ENCODE assay signal across 2 cellular contexts in genomic region chr6:142167071-142167470, GRCh38.
TF ChIP-seq lines count a peak whose summit lies in the region.

No MANE protein-coding gene starts in this region.

TF ChIP-seq in liver, 16 proteins besides CTCF, POLR2A, EP300 and RAD21:
- no peak for TF ChIP-seq JUND (IDR thresholded peaks at IDR 0.05)
- peak; percentile 34 to 41 for TF ChIP-seq HNF4A (conservative IDR thresholded peaks at IDR 0.05)

TF ChIP-seq in HepG2, 621 proteins besides CTCF, POLR2A, EP300 and RAD21:
- TF ChIP-seq NONO (IDR thresholded peaks at IDR 0.05) (no peak), NONO (CRISPR knock-in tag; conservative IDR thresholded peaks at IDR 0.05) (no peak), TCF7L2 (IDR thresholded peaks at IDR 0.05; ENCODE audit: low read depth, low read length) (no peak), NFE2L1 (CRISPR knock-in tag; IDR thresholded peaks at IDR 0.05; ENCODE audit: borderline replicate concordance) (no peak), MTF2 (CRISPR knock-in tag; IDR thresholded peaks at IDR 0.05; ENCODE audit: borderline replicate concordance) (no peak), JUNB (CRISPR knock-in tag; IDR thresholded peaks at IDR 0.05; ENCODE audit: borderline replicate concordance) (no peak), ZSCAN30 (CRISPR knock-in tag; IDR thresholded peaks at IDR 0.05) (no peak), ZNF350 (CRISPR knock-in tag; IDR thresholded peaks at IDR 0.05; ENCODE audit: borderline replicate concordance, low read depth) (no peak), RFXANK (CRISPR knock-in tag; IDR thresholded peaks at IDR 0.05) (no peak), ZBTB21 (CRISPR knock-in tag; IDR thresholded peaks at IDR 0.05) (no peak), ZGPAT (CRISPR knock-in tag; IDR thresholded peaks at IDR 0.05) (no peak), ARID5B (CRISPR knock-in tag; IDR thresholded peaks at IDR 0.05) (no peak), SSRP1 (CRISPR knock-in tag; IDR thresholded peaks at IDR 0.05) (no peak), ATF6 (CRISPR knock-in tag; conservative IDR thresholded peaks at IDR 0.05) (no peak)
- TF ChIP-seq, protein P1, sequence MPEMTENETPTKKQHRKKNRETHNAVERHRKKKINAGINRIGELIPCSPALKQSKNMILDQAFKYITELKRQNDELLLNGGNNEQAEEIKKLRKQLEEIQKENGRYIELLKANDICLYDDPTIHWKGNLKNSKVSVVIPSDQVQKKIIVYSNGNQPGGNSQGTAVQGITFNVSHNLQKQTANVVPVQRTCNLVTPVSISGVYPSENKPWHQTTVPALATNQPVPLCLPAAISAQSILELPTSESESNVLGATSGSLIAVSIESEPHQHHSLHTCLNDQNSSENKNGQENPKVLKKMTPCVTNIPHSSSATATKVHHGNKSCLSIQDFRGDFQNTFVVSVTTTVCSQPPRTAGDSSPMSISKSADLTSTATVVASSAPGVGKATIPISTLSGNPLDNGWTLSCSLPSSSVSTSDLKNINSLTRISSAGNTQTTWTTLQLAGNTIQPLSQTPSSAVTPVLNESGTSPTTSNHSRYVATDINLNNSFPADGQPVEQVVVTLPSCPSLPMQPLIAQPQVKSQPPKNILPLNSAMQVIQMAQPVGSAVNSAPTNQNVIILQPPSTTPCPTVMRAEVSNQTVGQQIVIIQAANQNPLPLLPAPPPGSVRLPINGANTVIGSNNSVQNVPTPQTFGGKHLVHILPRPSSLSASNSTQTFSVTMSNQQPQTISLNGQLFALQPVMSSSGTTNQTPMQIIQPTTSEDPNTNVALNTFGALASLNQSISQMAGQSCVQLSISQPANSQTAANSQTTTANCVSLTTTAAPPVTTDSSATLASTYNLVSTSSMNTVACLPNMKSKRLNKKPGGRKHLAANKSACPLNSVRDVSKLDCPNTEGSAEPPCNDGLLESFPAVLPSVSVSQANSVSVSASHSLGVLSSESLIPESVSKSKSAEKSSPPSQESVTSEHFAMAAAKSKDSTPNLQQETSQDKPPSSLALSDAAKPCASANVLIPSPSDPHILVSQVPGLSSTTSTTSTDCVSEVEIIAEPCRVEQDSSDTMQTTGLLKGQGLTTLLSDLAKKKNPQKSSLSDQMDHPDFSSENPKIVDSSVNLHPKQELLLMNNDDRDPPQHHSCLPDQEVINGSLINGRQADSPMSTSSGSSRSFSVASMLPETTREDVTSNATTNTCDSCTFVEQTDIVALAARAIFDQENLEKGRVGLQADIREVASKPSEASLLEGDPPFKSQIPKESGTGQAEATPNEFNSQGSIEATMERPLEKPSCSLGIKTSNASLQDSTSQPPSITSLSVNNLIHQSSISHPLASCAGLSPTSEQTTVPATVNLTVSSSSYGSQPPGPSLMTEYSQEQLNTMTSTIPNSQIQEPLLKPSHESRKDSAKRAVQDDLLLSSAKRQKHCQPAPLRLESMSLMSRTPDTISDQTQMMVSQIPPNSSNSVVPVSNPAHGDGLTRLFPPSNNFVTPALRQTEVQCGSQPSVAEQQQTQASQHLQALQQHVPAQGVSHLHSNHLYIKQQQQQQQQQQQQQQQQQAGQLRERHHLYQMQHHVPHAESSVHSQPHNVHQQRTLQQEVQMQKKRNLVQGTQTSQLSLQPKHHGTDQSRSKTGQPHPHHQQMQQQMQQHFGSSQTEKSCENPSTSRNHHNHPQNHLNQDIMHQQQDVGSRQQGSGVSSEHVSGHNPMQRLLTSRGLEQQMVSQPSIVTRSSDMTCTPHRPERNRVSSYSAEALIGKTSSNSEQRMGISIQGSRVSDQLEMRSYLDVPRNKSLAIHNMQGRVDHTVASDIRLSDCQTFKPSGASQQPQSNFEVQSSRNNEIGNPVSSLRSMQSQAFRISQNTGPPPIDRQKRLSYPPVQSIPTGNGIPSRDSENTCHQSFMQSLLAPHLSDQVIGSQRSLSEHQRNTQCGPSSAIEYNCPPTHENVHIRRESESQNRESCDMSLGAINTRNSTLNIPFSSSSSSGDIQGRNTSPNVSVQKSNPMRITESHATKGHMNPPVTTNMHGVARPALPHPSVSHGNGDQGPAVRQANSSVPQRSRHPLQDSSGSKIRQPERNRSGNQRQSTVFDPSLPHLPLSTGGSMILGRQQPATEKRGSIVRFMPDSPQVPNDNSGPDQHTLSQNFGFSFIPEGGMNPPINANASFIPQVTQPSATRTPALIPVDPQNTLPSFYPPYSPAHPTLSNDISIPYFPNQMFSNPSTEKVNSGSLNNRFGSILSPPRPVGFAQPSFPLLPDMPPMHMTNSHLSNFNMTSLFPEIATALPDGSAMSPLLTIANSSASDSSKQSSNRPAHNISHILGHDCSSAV (CRISPR knock-in tag; IDR thresholded peaks at IDR 0.05; ENCODE audit: borderline replicate concordance) = no peak
